ENCODE assay signal across 8 cellular contexts in genomic region chr9:83622433-83622813, GRCh38. TPM values are rescaled to one million over a fixed set of nuclear protein-coding genes. Genes with fewer than 3 reads are reported as not detected.
DNase-seq lines count a peak whose midpoint lies in the region; ATAC-seq, FAIRE-seq and TF ChIP-seq lines count a peak whose summit lies in the region.

No MANE protein-coding gene starts in this region.

- H3K9ac ChIP-seq in Karpas-422 (ENCODE audit: low read length), result peak overlapping the region; percentile 88

- no peaks in the 10 kb centered on the region for H4K20me1 ChIP-seq in Karpas-422 (ENCODE audit: insufficient read depth, low read depth, low read length)

- H3K79me2 ChIP-seq in Karpas-422 (ENCODE audit: low read length), result peaks cover 20% of the 10 kb centered on the region

- no peaks in the 10 kb centered on the region for H3K9me2 ChIP-seq in Karpas-422 (replicated peaks; ENCODE audit: insufficient read depth, low read length)

- H3K27me3 ChIP-seq in Karpas-422 (ENCODE audit: low read length) (no peaks in the 10 kb centered on the region), bronchial epithelial cell (ENCODE audit: control insufficient read depth, insufficient read depth, low read length) (no peaks in the 10 kb centered on the region), muscle layer of duodenum (ENCODE audit: low read depth, low read length) (no peaks in the 10 kb centered on the region)

- H3K9me3 ChIP-seq in Karpas-422 (ENCODE audit: low read length) (no peaks in the 10 kb centered on the region), muscle layer of duodenum (ENCODE audit: control insufficient read depth in 1 of 2, low read length in 2 of 2) (no peaks in the 10 kb centered on the region)

- FAIRE-seq in bronchial epithelial cell (lab: Jason Lieb, UNC), result no peak

- ATAC-seq in HG03095 (IDR thresholded peaks at IDR 0.05; ENCODE audit: unreplicated experiment) (no peak), HG02884 (IDR thresholded peaks at IDR 0.05; ENCODE audit: unreplicated experiment) (no peak), GM21529 (IDR thresholded peaks at IDR 0.05; ENCODE audit: unreplicated experiment) (no peak)

- peaks cover 32% of the 10 kb centered on the region for H3K4me1 ChIP-seq in Karpas-422 (ENCODE audit: low read length)
- peaks cover 0 to 9% of the 10 kb centered on the region in 2 donors for H3K4me1 ChIP-seq in muscle layer of duodenum (ENCODE audit: control insufficient read depth in 1 of 2, insufficient read depth in 2 of 2, low read length in 2 of 2)

- H3K27ac ChIP-seq in Karpas-422 (ENCODE audit: low read length) (no peak overlapping the region), muscle layer of duodenum (ENCODE audit: low read length) (peak overlapping the region; percentile 67)

- in situ Hi-C loops in GM13976 (cut with MboI; ENCODE audit: low sequenced_read_pairs, unreplicated experiment), result no loop called here

- H2AFZ ChIP-seq in Karpas-422 (ENCODE audit: low read length), result peak overlapping the region; percentile 32

- no peaks in the 10 kb centered on the region for H3K36me3 ChIP-seq in Karpas-422 (ENCODE audit: insufficient read depth, low read length)
- no peaks in the 10 kb centered on the region for H3K36me3 ChIP-seq in bronchial epithelial cell (ENCODE audit: control insufficient read depth, insufficient read depth, low read length)
- peaks cover 11 to 12% of the 10 kb centered on the region in 2 donors for H3K36me3 ChIP-seq in muscle layer of duodenum (ENCODE audit: control insufficient read depth in 1 of 2, insufficient read depth in 2 of 2, low read length in 2 of 2)

- DNase-seq in GM13976 (ENCODE audit: low spot score), result peak; percentile 41
- peak; percentile 60 for DNase-seq in Karpas-422
- no peak for DNase-seq in bronchial epithelial cell (ENCODE audit: low read depth)
- no peak for DNase-seq in effector CD4-positive, alpha-beta T cell

- H3K4me3 ChIP-seq in Karpas-422 (ENCODE audit: low read length) (peak overlapping the region; percentile 82), bronchial epithelial cell (ENCODE audit: low read depth, low read length) (peak overlapping the region; percentile 65), muscle layer of duodenum (ENCODE audit: low read depth in 1 of 2, low read length in 2 of 2) (peak overlapping the region; percentile 55 to 83)

- TF ChIP-seq CTCF in GM13976 (IDR thresholded peaks at IDR 0.05; ENCODE audit: borderline replicate concordance, control extremely low read depth, extremely low read depth, insufficient read depth, missing control alignments), result no peak
- TF ChIP-seq CTCF in bronchial epithelial cell (IDR thresholded peaks at IDR 0.05; ENCODE audit: insufficient read depth, low read length, severe bottlenecking), result no peak

- peak overlapping the region; percentile 87 for H3K4me2 ChIP-seq in Karpas-422 (ENCODE audit: low read depth, low read length, poor library complexity, severe bottlenecking)

RNA-seq across cellular contexts. Expression of gene IDNK, which starts 0.5 kb away (rescaled TPM):
- total RNA-seq in Karpas-422 (2014; rRNA removed; shearing (Covaris generic); ENCODE audit: low replicate concordance), result 14.3 and 18.8 TPM in 2 replicates
- 3.7 and 6.0 TPM in 2 replicates for total RNA-seq in bronchial epithelial cell

Comparison
In these comparisons a context has a peak if more than half of its experiments do, and no peak if none do; other contexts are left out.
1. DNase-seq: peak in GM13976 (single experiment) and Karpas-422 (single experiment); none in bronchial epithelial cell (single experiment) and effector CD4-positive, alpha-beta T cell (single experiment).
2. Peak in every context shown above with its lines, with median percentiles within 50 percentile points of each other: H3K4me3 ChIP-seq.